In genomic region chr2:15730545-15731212, GRCh38 we compare ENCODE assay signal across 1 cellular context.
A peak's percentile ranks its signal among the peaks of the same experiment; 100 is the strongest.
TF ChIP-seq lines count a peak whose summit lies in the region.

No MANE protein-coding gene starts in this region.

TF ChIP-seq in K562, 482 proteins besides CTCF, POLR2A, EP300 and RAD21 (continued from another document and continues in another):
- no peak for TF ChIP-seq E2F5 (CRISPR knock-in tag; IDR thresholded peaks at IDR 0.05)
- no peak for TF ChIP-seq PCBP1 (IDR thresholded peaks at IDR 0.05; ENCODE audit: low read depth, low read length, poor library complexity, severe bottlenecking)
- 0 out of 2 replicates have a peak, but pooled peaks have one; percentile 45 for TF ChIP-seq ZNF589 (CRISPR knock-in tag; IDR thresholded peaks at IDR 0.05; ENCODE audit: low read depth)
- TF ChIP-seq HSF4 (CRISPR knock-in tag; IDR thresholded peaks at IDR 0.05; ENCODE audit: borderline replicate concordance): no peak
- TF ChIP-seq FOXA1 (IDR thresholded peaks at IDR 0.05; ENCODE audit: borderline replicate concordance): no peak
- no peak for TF ChIP-seq ZFP36 (IDR thresholded peaks at IDR 0.05; ENCODE audit: low read depth, low read length, partially characterized antibody)
- peak; percentile 90 for TF ChIP-seq MAFG (tag; conservative IDR thresholded peaks at IDR 0.05)
- no peak for TF ChIP-seq NUFIP1 (IDR thresholded peaks at IDR 0.05; ENCODE audit: partially characterized antibody)
- no peak for TF ChIP-seq CEBPB (tag; IDR thresholded peaks at IDR 0.05)
- TF ChIP-seq, protein P1, sequence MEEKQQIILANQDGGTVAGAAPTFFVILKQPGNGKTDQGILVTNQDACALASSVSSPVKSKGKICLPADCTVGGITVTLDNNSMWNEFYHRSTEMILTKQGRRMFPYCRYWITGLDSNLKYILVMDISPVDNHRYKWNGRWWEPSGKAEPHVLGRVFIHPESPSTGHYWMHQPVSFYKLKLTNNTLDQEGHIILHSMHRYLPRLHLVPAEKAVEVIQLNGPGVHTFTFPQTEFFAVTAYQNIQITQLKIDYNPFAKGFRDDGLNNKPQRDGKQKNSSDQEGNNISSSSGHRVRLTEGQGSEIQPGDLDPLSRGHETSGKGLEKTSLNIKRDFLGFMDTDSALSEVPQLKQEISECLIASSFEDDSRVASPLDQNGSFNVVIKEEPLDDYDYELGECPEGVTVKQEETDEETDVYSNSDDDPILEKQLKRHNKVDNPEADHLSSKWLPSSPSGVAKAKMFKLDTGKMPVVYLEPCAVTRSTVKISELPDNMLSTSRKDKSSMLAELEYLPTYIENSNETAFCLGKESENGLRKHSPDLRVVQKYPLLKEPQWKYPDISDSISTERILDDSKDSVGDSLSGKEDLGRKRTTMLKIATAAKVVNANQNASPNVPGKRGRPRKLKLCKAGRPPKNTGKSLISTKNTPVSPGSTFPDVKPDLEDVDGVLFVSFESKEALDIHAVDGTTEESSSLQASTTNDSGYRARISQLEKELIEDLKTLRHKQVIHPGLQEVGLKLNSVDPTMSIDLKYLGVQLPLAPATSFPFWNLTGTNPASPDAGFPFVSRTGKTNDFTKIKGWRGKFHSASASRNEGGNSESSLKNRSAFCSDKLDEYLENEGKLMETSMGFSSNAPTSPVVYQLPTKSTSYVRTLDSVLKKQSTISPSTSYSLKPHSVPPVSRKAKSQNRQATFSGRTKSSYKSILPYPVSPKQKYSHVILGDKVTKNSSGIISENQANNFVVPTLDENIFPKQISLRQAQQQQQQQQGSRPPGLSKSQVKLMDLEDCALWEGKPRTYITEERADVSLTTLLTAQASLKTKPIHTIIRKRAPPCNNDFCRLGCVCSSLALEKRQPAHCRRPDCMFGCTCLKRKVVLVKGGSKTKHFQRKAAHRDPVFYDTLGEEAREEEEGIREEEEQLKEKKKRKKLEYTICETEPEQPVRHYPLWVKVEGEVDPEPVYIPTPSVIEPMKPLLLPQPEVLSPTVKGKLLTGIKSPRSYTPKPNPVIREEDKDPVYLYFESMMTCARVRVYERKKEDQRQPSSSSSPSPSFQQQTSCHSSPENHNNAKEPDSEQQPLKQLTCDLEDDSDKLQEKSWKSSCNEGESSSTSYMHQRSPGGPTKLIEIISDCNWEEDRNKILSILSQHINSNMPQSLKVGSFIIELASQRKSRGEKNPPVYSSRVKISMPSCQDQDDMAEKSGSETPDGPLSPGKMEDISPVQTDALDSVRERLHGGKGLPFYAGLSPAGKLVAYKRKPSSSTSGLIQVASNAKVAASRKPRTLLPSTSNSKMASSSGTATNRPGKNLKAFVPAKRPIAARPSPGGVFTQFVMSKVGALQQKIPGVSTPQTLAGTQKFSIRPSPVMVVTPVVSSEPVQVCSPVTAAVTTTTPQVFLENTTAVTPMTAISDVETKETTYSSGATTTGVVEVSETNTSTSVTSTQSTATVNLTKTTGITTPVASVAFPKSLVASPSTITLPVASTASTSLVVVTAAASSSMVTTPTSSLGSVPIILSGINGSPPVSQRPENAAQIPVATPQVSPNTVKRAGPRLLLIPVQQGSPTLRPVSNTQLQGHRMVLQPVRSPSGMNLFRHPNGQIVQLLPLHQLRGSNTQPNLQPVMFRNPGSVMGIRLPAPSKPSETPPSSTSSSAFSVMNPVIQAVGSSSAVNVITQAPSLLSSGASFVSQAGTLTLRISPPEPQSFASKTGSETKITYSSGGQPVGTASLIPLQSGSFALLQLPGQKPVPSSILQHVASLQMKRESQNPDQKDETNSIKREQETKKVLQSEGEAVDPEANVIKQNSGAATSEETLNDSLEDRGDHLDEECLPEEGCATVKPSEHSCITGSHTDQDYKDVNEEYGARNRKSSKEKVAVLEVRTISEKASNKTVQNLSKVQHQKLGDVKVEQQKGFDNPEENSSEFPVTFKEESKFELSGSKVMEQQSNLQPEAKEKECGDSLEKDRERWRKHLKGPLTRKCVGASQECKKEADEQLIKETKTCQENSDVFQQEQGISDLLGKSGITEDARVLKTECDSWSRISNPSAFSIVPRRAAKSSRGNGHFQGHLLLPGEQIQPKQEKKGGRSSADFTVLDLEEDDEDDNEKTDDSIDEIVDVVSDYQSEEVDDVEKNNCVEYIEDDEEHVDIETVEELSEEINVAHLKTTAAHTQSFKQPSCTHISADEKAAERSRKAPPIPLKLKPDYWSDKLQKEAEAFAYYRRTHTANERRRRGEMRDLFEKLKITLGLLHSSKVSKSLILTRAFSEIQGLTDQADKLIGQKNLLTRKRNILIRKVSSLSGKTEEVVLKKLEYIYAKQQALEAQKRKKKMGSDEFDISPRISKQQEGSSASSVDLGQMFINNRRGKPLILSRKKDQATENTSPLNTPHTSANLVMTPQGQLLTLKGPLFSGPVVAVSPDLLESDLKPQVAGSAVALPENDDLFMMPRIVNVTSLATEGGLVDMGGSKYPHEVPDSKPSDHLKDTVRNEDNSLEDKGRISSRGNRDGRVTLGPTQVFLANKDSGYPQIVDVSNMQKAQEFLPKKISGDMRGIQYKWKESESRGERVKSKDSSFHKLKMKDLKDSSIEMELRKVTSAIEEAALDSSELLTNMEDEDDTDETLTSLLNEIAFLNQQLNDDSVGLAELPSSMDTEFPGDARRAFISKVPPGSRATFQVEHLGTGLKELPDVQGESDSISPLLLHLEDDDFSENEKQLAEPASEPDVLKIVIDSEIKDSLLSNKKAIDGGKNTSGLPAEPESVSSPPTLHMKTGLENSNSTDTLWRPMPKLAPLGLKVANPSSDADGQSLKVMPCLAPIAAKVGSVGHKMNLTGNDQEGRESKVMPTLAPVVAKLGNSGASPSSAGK (IDR thresholded peaks at IDR 0.05): no peak
- TF ChIP-seq TSC22D4 (tag; IDR thresholded peaks at IDR 0.05): no peak
- TF ChIP-seq KAT2B (IDR thresholded peaks at IDR 0.05; ENCODE audit: low read depth, low read length): no peak
- TF ChIP-seq RBM22 (IDR thresholded peaks at IDR 0.05; ENCODE audit: low read depth, low read length, poor library complexity, severe bottlenecking): no peak
- TF ChIP-seq, protein P2, sequence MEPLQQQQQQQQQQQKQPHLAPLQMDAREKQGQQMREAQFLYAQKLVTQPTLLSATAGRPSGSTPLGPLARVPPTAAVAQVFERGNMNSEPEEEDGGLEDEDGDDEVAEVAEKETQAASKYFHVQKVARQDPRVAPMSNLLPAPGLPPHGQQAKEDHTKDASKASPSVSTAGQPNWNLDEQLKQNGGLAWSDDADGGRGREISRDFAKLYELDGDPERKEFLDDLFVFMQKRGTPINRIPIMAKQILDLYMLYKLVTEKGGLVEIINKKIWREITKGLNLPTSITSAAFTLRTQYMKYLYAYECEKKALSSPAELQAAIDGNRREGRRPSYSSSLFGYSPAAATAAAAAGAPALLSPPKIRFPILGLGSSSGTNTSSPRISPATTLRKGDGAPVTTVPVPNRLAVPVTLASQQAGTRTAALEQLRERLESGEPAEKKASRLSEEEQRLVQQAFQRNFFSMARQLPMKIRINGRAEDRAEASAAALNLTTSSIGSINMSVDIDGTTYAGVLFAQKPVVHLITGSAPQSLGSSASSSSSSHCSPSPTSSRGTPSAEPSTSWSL (CRISPR knock-in tag; IDR thresholded peaks at IDR 0.05; ENCODE audit: borderline replicate concordance): no peak
- no peak for TF ChIP-seq NR3C1 (CRISPR knock-in tag; IDR thresholded peaks at IDR 0.05)
- no peak for TF ChIP-seq ZKSCAN3 (CRISPR knock-in tag; IDR thresholded peaks at IDR 0.05)
- no peak for TF ChIP-seq CCAR2 (IDR thresholded peaks at IDR 0.05; ENCODE audit: low read depth, low read length)
- TF ChIP-seq ZNF785 (CRISPR knock-in tag; IDR thresholded peaks at IDR 0.05): no peak
- no peak for TF ChIP-seq HMG20B (CRISPR knock-in tag; IDR thresholded peaks at IDR 0.05)
- TF ChIP-seq FOS (IDR thresholded peaks at IDR 0.05; ENCODE audit: extremely low read depth, insufficient read length): peak; percentile 60
- TF ChIP-seq LCOR (CRISPR knock-in tag; IDR thresholded peaks at IDR 0.05): no peak
- TF ChIP-seq ZNF239 (CRISPR knock-in tag; IDR thresholded peaks at IDR 0.05): no peak
- TF ChIP-seq ZNF79 (CRISPR knock-in tag; IDR thresholded peaks at IDR 0.05; ENCODE audit: low read depth): no peak
- TF ChIP-seq, protein P3, sequence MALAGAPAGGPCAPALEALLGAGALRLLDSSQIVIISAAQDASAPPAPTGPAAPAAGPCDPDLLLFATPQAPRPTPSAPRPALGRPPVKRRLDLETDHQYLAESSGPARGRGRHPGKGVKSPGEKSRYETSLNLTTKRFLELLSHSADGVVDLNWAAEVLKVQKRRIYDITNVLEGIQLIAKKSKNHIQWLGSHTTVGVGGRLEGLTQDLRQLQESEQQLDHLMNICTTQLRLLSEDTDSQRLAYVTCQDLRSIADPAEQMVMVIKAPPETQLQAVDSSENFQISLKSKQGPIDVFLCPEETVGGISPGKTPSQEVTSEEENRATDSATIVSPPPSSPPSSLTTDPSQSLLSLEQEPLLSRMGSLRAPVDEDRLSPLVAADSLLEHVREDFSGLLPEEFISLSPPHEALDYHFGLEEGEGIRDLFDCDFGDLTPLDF (CRISPR knock-in tag; IDR thresholded peaks at IDR 0.05): no peak
- TF ChIP-seq NFE2L1 (tag; IDR thresholded peaks at IDR 0.05; ENCODE audit: borderline replicate concordance, low read depth): no peak
- TF ChIP-seq, protein P4, sequence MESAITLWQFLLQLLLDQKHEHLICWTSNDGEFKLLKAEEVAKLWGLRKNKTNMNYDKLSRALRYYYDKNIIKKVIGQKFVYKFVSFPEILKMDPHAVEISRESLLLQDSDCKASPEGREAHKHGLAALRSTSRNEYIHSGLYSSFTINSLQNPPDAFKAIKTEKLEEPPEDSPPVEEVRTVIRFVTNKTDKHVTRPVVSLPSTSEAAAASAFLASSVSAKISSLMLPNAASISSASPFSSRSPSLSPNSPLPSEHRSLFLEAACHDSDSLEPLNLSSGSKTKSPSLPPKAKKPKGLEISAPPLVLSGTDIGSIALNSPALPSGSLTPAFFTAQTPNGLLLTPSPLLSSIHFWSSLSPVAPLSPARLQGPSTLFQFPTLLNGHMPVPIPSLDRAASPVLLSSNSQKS (CRISPR knock-in tag; IDR thresholded peaks at IDR 0.05): no peak
- TF ChIP-seq ZBTB7A (IDR thresholded peaks at IDR 0.05; ENCODE audit: borderline replicate concordance, control insufficient read depth, low read depth, low read length): 0 out of 2 replicates have a peak, but pooled peaks have one; percentile 29
- TF ChIP-seq C11orf30 (IDR thresholded peaks at IDR 0.05; ENCODE audit: low read depth): peak; percentile 85
- TF ChIP-seq TRIM25 (IDR thresholded peaks at IDR 0.05; ENCODE audit: borderline replicate concordance): no peak
- TF ChIP-seq MBD1 (CRISPR knock-in tag; IDR thresholded peaks at IDR 0.05): no peak
- TF ChIP-seq JUNB (CRISPR knock-in tag; conservative IDR thresholded peaks at IDR 0.05): peak; percentile 72; the same call in 1 of the 2 replicates
- TF ChIP-seq PHB2 (IDR thresholded peaks at IDR 0.05; ENCODE audit: low read depth): no peak
- no peak for TF ChIP-seq RNF219 (CRISPR knock-in tag; IDR thresholded peaks at IDR 0.05)
- TF ChIP-seq CCNT2 (IDR thresholded peaks at IDR 0.05; ENCODE audit: borderline replicate concordance, extremely low read depth, insufficient read length, low read depth, low read length): peak; percentile 88
- TF ChIP-seq ZNF140 (CRISPR knock-in tag; IDR thresholded peaks at IDR 0.05): no peak
- TF ChIP-seq ZNF707 (CRISPR knock-in tag; conservative IDR thresholded peaks at IDR 0.05): no peak
- TF ChIP-seq GATAD2B (IDR thresholded peaks at IDR 0.05; ENCODE audit: borderline replicate concordance): no peak
- TF ChIP-seq, protein P5, sequence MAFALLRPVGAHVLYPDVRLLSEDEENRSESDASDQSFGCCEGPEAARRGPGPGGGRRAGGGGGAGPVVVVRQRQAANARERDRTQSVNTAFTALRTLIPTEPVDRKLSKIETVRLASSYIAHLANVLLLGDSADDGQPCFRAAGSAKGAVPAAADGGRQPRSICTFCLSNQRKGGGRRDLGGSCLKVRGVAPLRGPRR (CRISPR knock-in tag; IDR thresholded peaks at IDR 0.05): no peak
